In genomic region chr20:45952861-45953260, GRCh38 we compare ENCODE assay signal across 1 cellular context.
TF ChIP-seq lines count a peak whose summit lies in the region.

No MANE protein-coding gene starts in this region.

TF ChIP-seq in GM12878, 131 proteins besides CTCF, POLR2A, EP300 and RAD21:
- TF ChIP-seq POLR2AphosphoS5 (IDR thresholded peaks at IDR 0.05; ENCODE audit: low read length): no peak
- TF ChIP-seq BHLHE40 (IDR thresholded peaks at IDR 0.05; ENCODE audit: borderline replicate concordance in 1 of 2, low read depth in 2 of 2, low read length in 1 of 2): no peak
- no peak for TF ChIP-seq YBX1 (IDR thresholded peaks at IDR 0.05)
- no peak for TF ChIP-seq ZNF622 (IDR thresholded peaks at IDR 0.05)
- TF ChIP-seq, protein P1, sequence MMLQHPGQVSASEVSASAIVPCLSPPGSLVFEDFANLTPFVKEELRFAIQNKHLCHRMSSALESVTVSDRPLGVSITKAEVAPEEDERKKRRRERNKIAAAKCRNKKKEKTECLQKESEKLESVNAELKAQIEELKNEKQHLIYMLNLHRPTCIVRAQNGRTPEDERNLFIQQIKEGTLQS (IDR thresholded peaks at IDR 0.05; ENCODE audit: borderline replicate concordance, extremely low read depth, low read depth, low read length): no peak
- no peak for TF ChIP-seq SPI1 (IDR thresholded peaks at IDR 0.05; ENCODE audit: borderline replicate concordance, insufficient read depth, low read depth, low read length)
- no peak for TF ChIP-seq ZNF217 (IDR thresholded peaks at IDR 0.05)
- TF ChIP-seq TCF12 (IDR thresholded peaks at IDR 0.05; ENCODE audit: low read depth, low read length): no peak
- no peak for TF ChIP-seq ZZZ3 (IDR thresholded peaks at IDR 0.05; ENCODE audit: control insufficient read depth, insufficient read length, low read depth)
- no peak for TF ChIP-seq SMARCA5 (IDR thresholded peaks at IDR 0.05)
- no peak for TF ChIP-seq ZBTB33 (IDR thresholded peaks at IDR 0.05)
- no peak for TF ChIP-seq PAX5 (IDR thresholded peaks at IDR 0.05; ENCODE audit: borderline replicate concordance, low read depth, low read length)
- TF ChIP-seq BACH1 (IDR thresholded peaks at IDR 0.05; ENCODE audit: borderline replicate concordance): no peak
- TF ChIP-seq CHD2 (IDR thresholded peaks at IDR 0.05; ENCODE audit: borderline replicate concordance, low read depth, low read length): no peak
